In the genomic region with DNA sequence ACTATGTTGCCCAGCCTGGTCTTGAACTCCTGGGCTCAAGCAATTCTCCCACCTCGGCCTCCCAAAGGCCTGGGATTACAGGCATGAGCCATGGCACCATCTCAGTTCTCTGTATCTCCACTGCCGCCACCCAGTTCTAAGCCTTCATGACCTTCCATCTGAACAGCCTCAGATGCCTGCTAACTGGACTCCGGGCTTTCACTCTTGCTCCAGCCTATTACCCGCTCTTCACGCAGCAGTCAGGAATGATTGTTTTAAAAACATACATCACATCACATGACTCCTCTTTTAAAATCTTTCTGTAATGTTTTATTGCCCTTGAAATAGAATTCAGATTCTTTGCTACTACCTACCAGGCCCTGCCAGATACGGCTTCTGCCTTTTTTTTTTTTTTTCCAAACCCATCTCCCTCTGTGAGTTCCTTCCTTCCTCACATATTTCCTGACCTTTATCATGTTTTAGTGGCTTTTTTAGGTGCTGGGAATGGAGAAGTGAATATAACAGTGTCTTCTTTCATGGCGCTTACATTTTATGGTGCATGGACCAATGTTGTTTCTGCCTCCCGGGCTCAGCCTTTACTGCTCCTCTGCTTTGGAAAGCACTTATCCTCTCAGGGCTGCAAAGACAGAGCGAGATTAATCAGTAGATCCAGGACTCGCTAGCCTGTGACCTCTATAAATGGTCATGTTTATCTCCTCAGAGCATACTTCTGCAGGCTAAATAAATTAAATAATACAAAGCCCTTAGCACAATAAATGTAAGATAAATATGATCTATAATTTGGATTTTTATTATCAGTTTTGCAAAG, we compare ENCODE assay signal across 25 cellular contexts. TPM values are rescaled to one million over a fixed set of nuclear protein-coding genes. Genes with fewer than 3 reads are reported as not detected.
A peak's percentile ranks its signal among the peaks of the same experiment; 100 is the strongest.
DNase-seq lines count a peak whose midpoint lies in the region; ATAC-seq, FAIRE-seq and TF ChIP-seq lines count a peak whose summit lies in the region.
"Had no signal": no experiment of that assay in that cellular context is flagged by ENCODE, and none has a peak within 500 bp of the region (broad histone marks: within the 10 kb centered on the region; RNA-seq: fewer than 3 reads in every experiment).

No MANE protein-coding gene starts in this region.

- H3K9ac ChIP-seq in HepG2 (ENCODE audit: insufficient read depth, low read depth, low read length) (no peak overlapping the region), rectal smooth muscle tissue (ENCODE audit: low read length) (no peak overlapping the region)

- no peak for DNase-seq in HepG2 (ENCODE audit: low spot score)
- no peak for DNase-seq in right lobe of liver
- DNase-seq in glutamatergic neuron, result no peak
- no peak for DNase-seq in type B pancreatic cell (ENCODE audit: extremely low spot score, unreplicated experiment)
- DNase-seq: 8988T; AML-193; Calu3; CD8-positive, alpha-beta memory T cell; GDM1; KG1; NCI-H1092; NCI-H1436 treated with DMSO at 0.1 percent for 48 hours; NCI-H1930; NCI-H226; NCI-H510A treated with DMSO at 0.1 percent for 48 hours; NCI-H748 treated with DMSO at 0.1 percent for 48 hours had no signal

- H3K27me3 ChIP-seq in HepG2 (ENCODE audit: control insufficient read depth in 1 of 2, insufficient read depth in 2 of 2, low read length in 2 of 2) (no peaks in the 10 kb centered on the region; a peak in 1 of 5 replicates), right lobe of liver (peaks cover 0 to 5% of the 10 kb centered on the region in 2 donors), rectal smooth muscle tissue (ENCODE audit: control insufficient read depth, insufficient read depth, low read length) (no peaks in the 10 kb centered on the region)

- H3K4me3 ChIP-seq in HepG2 (replicated peaks in 1 of 3; ENCODE audit: insufficient read depth in 1 of 3, low read depth in 2 of 3, low read length in 3 of 3), result no peak overlapping the region
- no peak overlapping the region for H3K4me3 ChIP-seq in right lobe of liver
- no peak overlapping the region for H3K4me3 ChIP-seq in rectal smooth muscle tissue (ENCODE audit: low read length)

- H3K27me3 Mint-ChIP-seq in glutamatergic neuron (ENCODE audit: unreplicated experiment) (no peaks in the 10 kb centered on the region), type B pancreatic cell (peaks cover 52% of the 10 kb centered on the region)

- TF ChIP-seq RAD21 in HepG2 (CRISPR knock-in tag; IDR thresholded peaks at IDR 0.05), result no peak

- CTCF ChIA-PET in HepG2 (lab: Yijun Ruan, JAX; ENCODE audit: low intra/inter-chr PET ratio, low total read pairs), result no interaction called here

- no TSS peak for BruUV-seq in HepG2 (replicated peaks; lab: Mats Ljungman, UMichigan)

- TF ChIP-seq EP300 in HepG2 (IDR thresholded peaks at IDR 0.05; ENCODE audit: low read depth in 2 of 2, low read length in 2 of 2) (no peak), HepG2 (CRISPR knock-in tag; IDR thresholded peaks at IDR 0.05; ENCODE audit: borderline replicate concordance) (no peak)

- TF ChIP-seq POLR2A in HepG2 (IDR thresholded peaks at IDR 0.05; ENCODE audit: insufficient read depth in 1 of 2, low read depth in 2 of 2, low read length in 2 of 2) (no peak), right lobe of liver (IDR thresholded peaks at IDR 0.05) (no peak)

- H3K36me3 ChIP-seq in HepG2 (replicated peaks in 1 of 2; ENCODE audit: control insufficient read depth in 1 of 2, insufficient read depth in 2 of 2, low read length in 2 of 2) (no peaks in the 10 kb centered on the region), right lobe of liver (no peaks in the 10 kb centered on the region), rectal smooth muscle tissue (ENCODE audit: control insufficient read depth, insufficient read depth, low read length) (no peaks in the 10 kb centered on the region)

- no peak for FAIRE-seq in HepG2 (lab: Jason Lieb, UNC)
- FAIRE-seq in TTC549 (lab: Jason Lieb, UNC), result peak; percentile 48
- FAIRE-seq: GM18507, H1 had no signal

- no peaks in the 10 kb centered on the region for H3K4me1 ChIP-seq in HepG2 (ENCODE audit: insufficient read depth, low read length)
- no peaks in the 10 kb centered on the region for H3K4me1 ChIP-seq in right lobe of liver
- H3K4me1 ChIP-seq in rectal smooth muscle tissue (ENCODE audit: control insufficient read depth, insufficient read depth, low read length), result peaks cover 3% of the 10 kb centered on the region

- peaks cover 3% of the 10 kb centered on the region for H3K9me3 Mint-ChIP-seq in glutamatergic neuron (ENCODE audit: unreplicated experiment)
- H3K9me3 Mint-ChIP-seq in type B pancreatic cell, result no peaks in the 10 kb centered on the region
- H3K9me3 Mint-ChIP-seq: CD8-positive, alpha-beta memory T cell had no signal

- ATAC-seq in HepG2 (peak; percentile 90), right lobe of liver (no peak), HG03135 (IDR thresholded peaks at IDR 0.05; ENCODE audit: unreplicated experiment) (no peak)
- ATAC-seq: HCT116, Panc1 had no signal

- no peak overlapping the region for H3K27ac Mint-ChIP-seq in glutamatergic neuron (ENCODE audit: unreplicated experiment)
- H3K27ac Mint-ChIP-seq in type B pancreatic cell, result no peak overlapping the region
- H3K27ac Mint-ChIP-seq: CD8-positive, alpha-beta memory T cell had no signal

- no peaks in the 10 kb centered on the region for H3K79me2 ChIP-seq in HepG2 (ENCODE audit: insufficient read depth, low read length)

- H4K20me1 ChIP-seq in HepG2 (ENCODE audit: insufficient read depth, low read length), result no peaks in the 10 kb centered on the region

- peak overlapping the region; percentile 33; the same call in 1 of the 2 replicates for H3K4me2 ChIP-seq in HepG2 (ENCODE audit: low read depth, low read length)

- no peaks in the 10 kb centered on the region for H3K4me1 Mint-ChIP-seq in glutamatergic neuron (ENCODE audit: low read depth, unreplicated experiment)
- H3K4me1 Mint-ChIP-seq in type B pancreatic cell (ENCODE audit: unreplicated experiment), result no peaks in the 10 kb centered on the region
- H3K4me1 Mint-ChIP-seq: CD8-positive, alpha-beta memory T cell had no signal

- H2AFZ ChIP-seq in HepG2 (ENCODE audit: low read length), result no peak overlapping the region

- TF ChIP-seq CTCF in HepG2 (CRISPR knock-in tag; IDR thresholded peaks at IDR 0.05) (no peak), right lobe of liver (IDR thresholded peaks at IDR 0.05) (no peak), glutamatergic neuron (IDR thresholded peaks at IDR 0.05; ENCODE audit: partially characterized antibody, unreplicated experiment) (no peak), type B pancreatic cell (conservative IDR thresholded peaks at IDR 0.05) (no peak)

- in situ Hi-C loops in HepG2 (cut with HindIII; ENCODE audit: extremely low pct_ligation_motif_present, low pct_unique_long_range_greater_than_20kb), result loop anchor here (5.0 kb wide), 1 partner anchor 97 kb away; no protein-coding TSS in a partner anchor

- H3K27ac ChIP-seq in HepG2 (ENCODE audit: extremely low read length, insufficient read depth, low read length) (no peak overlapping the region), right lobe of liver (no peak overlapping the region), rectal smooth muscle tissue (ENCODE audit: low read depth, low read length) (peak overlapping the region; percentile 80)
- H3K27ac ChIP-seq: C4-2B, HL-60 had no signal

- WGBS in HepG2 (ENCODE audit: low lambda C conversion rate), result 4% methylated on average over 10 of the region's 10 CpGs
- WGBS in right lobe of liver (ENCODE audit: insufficient coverage, low coverage, low lambda C conversion rate, missing lambda C conversion rate), result 59% methylated on average over 10 of the region's 10 CpGs

- H3K36me3 Mint-ChIP-seq in glutamatergic neuron (ENCODE audit: unreplicated experiment), result no peaks in the 10 kb centered on the region
- no peaks in the 10 kb centered on the region for H3K36me3 Mint-ChIP-seq in type B pancreatic cell
- H3K36me3 Mint-ChIP-seq: CD8-positive, alpha-beta memory T cell had no signal

- intact Hi-C loops in HepG2 (cut with micrococcal nuclease; ENCODE audit: unreplicated experiment) (no loop called here), right lobe of liver (cut with DNase I) (no loop called here)

- no peak overlapping the region for H3K4me3 Mint-ChIP-seq in glutamatergic neuron (ENCODE audit: unreplicated experiment)
- no peak overlapping the region for H3K4me3 Mint-ChIP-seq in type B pancreatic cell
- H3K4me3 Mint-ChIP-seq: CD8-positive, alpha-beta memory T cell had no signal

- POLR2A ChIA-PET in HepG2 (lab: Yijun Ruan, JAX), result no interaction called here

- H3K9me3 ChIP-seq in HepG2 (ENCODE audit: low read length) (no peaks in the 10 kb centered on the region), right lobe of liver (no peaks in the 10 kb centered on the region)

RNA-seq across cellular contexts. Expression of gene FBXO8, which starts 58.0 kb away (rescaled TPM):
- 11.7 and 18.6 TPM in 2 replicates for total RNA-seq in HepG2 (2016; rRNA removed; fragmentation: Illumina TruSeq; extraction: Trizol)
- 3.1 and 3.2 TPM in 2 replicates for total RNA-seq in HepG2 (2016; cell fraction: cytosol; rRNA removed; fragmentation: Illumina TruSeq; extraction: Trizol; ENCODE audit: low read depth)
- 10.9 and 16.2 TPM in 2 replicates for total RNA-seq in HepG2 (2016; cell fraction: insoluble cytoplasmic fraction; rRNA removed; fragmentation: Illumina TruSeq; extraction: Trizol)
- total RNA-seq in HepG2 (2016; cell fraction: membrane; rRNA removed; fragmentation: Illumina TruSeq; extraction: Trizol), result 6.2 and 6.9 TPM in 2 replicates
- 6.1 and 7.7 TPM in 2 replicates for total RNA-seq in HepG2 (2016; cell fraction: nucleus; rRNA removed; fragmentation: Illumina TruSeq; extraction: Trizol)
- 11.0 and 15.2 TPM in 2 replicates for polyA plus RNA-seq in HepG2 (2011; rRNA removed)
- 9.2 and 11.0 TPM in 2 replicates for polyA plus RNA-seq in HepG2 (2011; cell fraction: cytosol; rRNA removed)
- 4.2 and 4.3 TPM in 2 replicates for polyA plus RNA-seq in HepG2 (2011; cell fraction: nucleus; rRNA removed)
- polyA plus RNA-seq in HepG2 (2012), result 8.7 and 10.7 TPM in 2 replicates
- polyA plus RNA-seq in HepG2 (2016; cell fraction: cytosol; fragmentation: Illumina TruSeq; extraction: Trizol; ENCODE audit: low read depth), result 0.85 and 1.3 TPM in 2 replicates
- polyA plus RNA-seq in HepG2 (2016; cell fraction: insoluble cytoplasmic fraction; fragmentation: Illumina TruSeq; extraction: Trizol; ENCODE audit: low read depth), result 10.4 and 16.6 TPM in 2 replicates
- polyA plus RNA-seq in HepG2 (2016; cell fraction: membrane; fragmentation: Illumina TruSeq; extraction: Trizol; ENCODE audit: low read depth), result 2.1 and 2.8 TPM in 2 replicates
- polyA plus RNA-seq in HepG2 (2016; cell fraction: nucleus; fragmentation: Illumina TruSeq; extraction: Trizol; ENCODE audit: insufficient read depth, low read depth), result 6.7 and 6.9 TPM in 2 replicates
- polyA minus RNA-seq in HepG2 (2011; rRNA and poly(A)+ RNA removed; ENCODE audit: low replicate concordance), result 16.6 and 18.4 TPM in 2 replicates
- 7.9 and 8.5 TPM in 2 replicates for polyA minus RNA-seq in HepG2 (2011; cell fraction: cytosol; rRNA and poly(A)+ RNA removed)
- 31.1 and 34.4 TPM in 2 replicates for polyA minus RNA-seq in HepG2 (2011; cell fraction: nucleus; rRNA and poly(A)+ RNA removed)
- total RNA-seq in right lobe of liver, result 10 to 100 TPM; 22.9 to 73.3 (median 29.3) TPM
- 23.1 TPM for total RNA-seq in glutamatergic neuron (ENCODE audit: unreplicated experiment)
- 17.7 and 25.1 TPM in 2 replicates for total RNA-seq in type B pancreatic cell (ENCODE audit: low replicate concordance)

RNA-seq across cellular contexts. Expression of gene CEP44, which starts 58.3 kb away (rescaled TPM):
- total RNA-seq in HepG2 (2016; rRNA removed; fragmentation: Illumina TruSeq; extraction: Trizol) (11.9 and 13.3 TPM in 2 replicates), right lobe of liver (1 to 10 TPM; 3.8 to 9.9 (median 7.2) TPM), glutamatergic neuron (ENCODE audit: unreplicated experiment) (29.0 TPM), type B pancreatic cell (ENCODE audit: low replicate concordance) (15.2 and 19.1 TPM in 2 replicates)
- 1.4 and 2.3 TPM in 2 replicates for total RNA-seq in HepG2 (2016; cell fraction: cytosol; rRNA removed; fragmentation: Illumina TruSeq; extraction: Trizol; ENCODE audit: low read depth)
- total RNA-seq in HepG2 (2016; cell fraction: insoluble cytoplasmic fraction; rRNA removed; fragmentation: Illumina TruSeq; extraction: Trizol), result 11.2 and 18.1 TPM in 2 replicates
- 3.9 and 5.3 TPM in 2 replicates for total RNA-seq in HepG2 (2016; cell fraction: membrane; rRNA removed; fragmentation: Illumina TruSeq; extraction: Trizol)
- 14.5 and 17.5 TPM in 2 replicates for total RNA-seq in HepG2 (2016; cell fraction: nucleus; rRNA removed; fragmentation: Illumina TruSeq; extraction: Trizol)
- polyA plus RNA-seq in HepG2 (2011; rRNA removed), result 4.9 and 5.5 TPM in 2 replicates
- polyA plus RNA-seq in HepG2 (2011; cell fraction: cytosol; rRNA removed), result 1.9 and 3.0 TPM in 2 replicates
- polyA plus RNA-seq in HepG2 (2011; cell fraction: nucleus; rRNA removed), result 4.4 and 6.3 TPM in 2 replicates
- 6.9 and 7.1 TPM in 2 replicates for polyA plus RNA-seq in HepG2 (2012)
- 0.22 and 0.40 TPM in 2 replicates for polyA plus RNA-seq in HepG2 (2016; cell fraction: cytosol; fragmentation: Illumina TruSeq; extraction: Trizol; ENCODE audit: low read depth)
- polyA plus RNA-seq in HepG2 (2016; cell fraction: insoluble cytoplasmic fraction; fragmentation: Illumina TruSeq; extraction: Trizol; ENCODE audit: low read depth), result 6.8 and 8.4 TPM in 2 replicates
- 0.85 and 1.0 TPM in 2 replicates for polyA plus RNA-seq in HepG2 (2016; cell fraction: membrane; fragmentation: Illumina TruSeq; extraction: Trizol; ENCODE audit: low read depth)
- polyA plus RNA-seq in HepG2 (2016; cell fraction: nucleus; fragmentation: Illumina TruSeq; extraction: Trizol; ENCODE audit: insufficient read depth, low read depth), result 12.3 and 12.9 TPM in 2 replicates
- 3.1 and 15.7 TPM in 2 replicates for polyA minus RNA-seq in HepG2 (2011; rRNA and poly(A)+ RNA removed; ENCODE audit: low replicate concordance)
- 5.1 and 5.7 TPM in 2 replicates for polyA minus RNA-seq in HepG2 (2011; cell fraction: cytosol; rRNA and poly(A)+ RNA removed)
- 21.4 and 25.0 TPM in 2 replicates for polyA minus RNA-seq in HepG2 (2011; cell fraction: nucleus; rRNA and poly(A)+ RNA removed)
